9 cellular contexts compared by ENCODE assay signal in the genomic region with DNA sequence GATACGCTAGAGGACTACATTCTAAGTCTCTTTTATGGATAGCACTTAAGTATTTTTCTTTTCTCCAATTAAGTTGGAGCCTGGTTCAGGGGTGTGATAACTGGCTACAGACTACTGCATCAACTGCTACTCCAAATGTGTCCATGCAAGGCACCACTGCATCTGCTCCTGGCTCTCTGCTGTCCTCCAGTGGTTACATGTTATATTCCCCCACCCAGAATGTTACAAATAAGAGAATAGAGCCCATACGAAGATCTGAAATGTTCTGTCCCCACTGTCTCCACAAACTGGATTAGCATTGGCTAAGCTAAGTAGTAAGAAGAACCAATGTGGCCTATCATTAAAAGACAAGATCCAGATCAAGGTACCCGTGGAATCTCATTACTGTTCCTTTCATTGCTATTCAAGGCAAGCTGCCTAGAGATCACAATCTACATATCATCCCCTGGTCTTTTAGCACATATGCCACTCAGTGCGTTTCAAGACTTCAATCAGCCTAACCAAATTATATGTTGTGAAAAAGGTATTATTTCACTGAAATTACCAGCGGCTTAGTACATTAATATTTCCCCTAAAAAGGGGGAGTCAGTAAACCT.
DNase-seq lines count a peak whose midpoint lies in the region; ATAC-seq and TF ChIP-seq lines count a peak whose summit lies in the region.
"Had no signal": no experiment of that assay in that cellular context is flagged by ENCODE, and none has a peak within 500 bp of the region (broad histone marks: within the 10 kb centered on the region; RNA-seq: fewer than 3 reads in every experiment).

No MANE protein-coding gene starts in this region.

- no peaks in the 10 kb centered on the region for H3K27me3 Mint-ChIP-seq in Calu3 (ENCODE audit: unreplicated experiment)

- H3K9me3 Mint-ChIP-seq in Calu3 (ENCODE audit: low read depth, unreplicated experiment): no peaks in the 10 kb centered on the region

- H3K4me3 Mint-ChIP-seq in Calu3 (ENCODE audit: low read depth, unreplicated experiment): no peak overlapping the region

- intact Hi-C loops in Calu3 (cut with micrococcal nuclease; ENCODE audit: unreplicated experiment): loop anchor here (1.0 to 10.0 kb wide), 4 partner anchors 175 to 847 kb away; no protein-coding TSS in a partner anchor

- H3K27me3 ChIP-seq in MG63: no peaks in the 10 kb centered on the region
- H3K27me3 ChIP-seq: neutrophil had no signal

- H3K4me1 Mint-ChIP-seq in Calu3 (ENCODE audit: low read depth, unreplicated experiment): no peaks in the 10 kb centered on the region

- no peaks in the 10 kb centered on the region for H3K36me3 ChIP-seq in MG63
- H3K36me3 ChIP-seq: neutrophil had no signal

- H3K36me3 Mint-ChIP-seq in Calu3 (ENCODE audit: insufficient read depth, unreplicated experiment): no peaks in the 10 kb centered on the region

- ATAC-seq in GM19395 (IDR thresholded peaks at IDR 0.05; ENCODE audit: unreplicated experiment): peak; percentile 64
- no peak for ATAC-seq in HG02970 (IDR thresholded peaks at IDR 0.05; ENCODE audit: low FRiP score, unreplicated experiment)
- ATAC-seq in activated CD4-positive, CD25-positive, alpha-beta regulatory T cell treated with anti-CD3 and anti-CD28 coated beads, Interleukin-2, amount 50 U/mL, for 24 hours: no peak

- H3K27ac Mint-ChIP-seq in Calu3 (ENCODE audit: unreplicated experiment): no peak overlapping the region

- H3K4me3 ChIP-seq in MG63: no peak overlapping the region

- TF ChIP-seq CTCF in Calu3 (IDR thresholded peaks at IDR 0.05; ENCODE audit: unreplicated experiment): peak; percentile 70

- BruUV-seq in Calu3 (replicated peaks; lab: Mats Ljungman, UMichigan): no TSS peak

- peak; percentile 51 for DNase-seq in Calu3
- peak; percentile 19 for DNase-seq in MG63
- DNase-seq in T1000 (lab: John Stamatoyannopoulos, UW): peak; percentile 14
- peak; percentile 53 for DNase-seq in glomerular visceral epithelial cell (ENCODE audit: extremely low spot score)
- peak; percentile 6 for DNase-seq in smooth muscle cell of the brain vasculature (ENCODE audit: low read depth, low spot score)

- CTCF ChIA-PET in Calu3 (lab: Charles Lee): interaction anchor here (1.0 kb wide), 1 partner anchor 847 kb away, joined by 3 read pairs; no protein-coding TSS in a partner anchor

- H3K9me3 ChIP-seq in MG63: no peaks in the 10 kb centered on the region
- H3K9me3 ChIP-seq: neutrophil had no signal
